ENCODE assay signal across 8 cellular contexts in genomic region chr22:44024288-44024908, GRCh38. TPM values are rescaled to one million over a fixed set of nuclear protein-coding genes. Genes with fewer than 3 reads are reported as not detected.
DNase-seq lines count a peak whose midpoint lies in the region; ATAC-seq and TF ChIP-seq lines count a peak whose summit lies in the region.

A gene with protein sequence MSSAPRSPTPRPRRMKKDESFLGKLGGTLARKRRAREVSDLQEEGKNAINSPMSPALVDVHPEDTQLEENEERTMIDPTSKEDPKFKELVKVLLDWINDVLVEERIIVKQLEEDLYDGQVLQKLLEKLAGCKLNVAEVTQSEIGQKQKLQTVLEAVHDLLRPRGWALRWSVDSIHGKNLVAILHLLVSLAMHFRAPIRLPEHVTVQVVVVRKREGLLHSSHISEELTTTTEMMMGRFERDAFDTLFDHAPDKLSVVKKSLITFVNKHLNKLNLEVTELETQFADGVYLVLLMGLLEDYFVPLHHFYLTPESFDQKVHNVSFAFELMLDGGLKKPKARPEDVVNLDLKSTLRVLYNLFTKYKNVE (plus strand): TSS chr22:44024302. CDS start chr22:44024340, 38 bp downstream.

- POLR2A ChIA-PET in activated CD8-positive, alpha-beta T cell treated with anti-CD3 and anti-CD28 coated beads for 36 hours (lab: Charles Lee): interaction anchor here (0.6 to 1.4 kb wide), 6 partner anchors 8 to 634 kb away, joined by 3 to 6 read pairs (median 4); no protein-coding TSS in a partner anchor

- no peaks in the 10 kb centered on the region for H4K20me1 ChIP-seq in fibroblast of lung (ENCODE audit: control insufficient read depth, extremely low read depth, insufficient read depth, low read length)

- peak within 1 kb of the TSS; percentile 91 for H3K4me2 ChIP-seq in fibroblast of lung (ENCODE audit: extremely low read depth, insufficient read depth, low read length)

- peak within 1 kb of the TSS in 2 of 3 donors; percentile 48 to 87 for H3K27ac Mint-ChIP-seq in CD4-positive, CD25-positive, alpha-beta regulatory T cell
- H3K27ac Mint-ChIP-seq in activated CD8-positive, alpha-beta T cell treated with anti-CD3 and anti-CD28 coated beads for 36 hours: peak within 1 kb of the TSS; percentile 89
- H3K27ac Mint-ChIP-seq in natural killer cell treated with Interleukin-12 subunit alpha and Interleukin-12 subunit beta and Interleukin-15 and Interleukin-18, amount 100 ng/mL, for 72 hours: peak within 1 kb of the TSS; percentile 80 to 93

- peak within 1 kb of the TSS; percentile 87 for H3K27ac ChIP-seq in CD4-positive, CD25-positive, alpha-beta regulatory T cell (ENCODE audit: insufficient read depth, low read length, poor library complexity, severe bottlenecking)
- peak within 1 kb of the TSS; percentile 91 for H3K27ac ChIP-seq in fibroblast of lung (ENCODE audit: insufficient read depth, low read length)
- H3K27ac ChIP-seq in uterus: peak within 1 kb of the TSS; percentile 78 to 85

- no peaks in the 10 kb centered on the region for H3K27me3 Mint-ChIP-seq in CD4-positive, CD25-positive, alpha-beta regulatory T cell
- H3K27me3 Mint-ChIP-seq in activated CD8-positive, alpha-beta T cell treated with anti-CD3 and anti-CD28 coated beads for 36 hours: peaks cover 7% of the 10 kb centered on the region
- peaks cover 0 to 12% of the 10 kb centered on the region in 2 donors for H3K27me3 Mint-ChIP-seq in natural killer cell treated with Interleukin-12 subunit alpha and Interleukin-12 subunit beta and Interleukin-15 and Interleukin-18, amount 100 ng/mL, for 72 hours

- no peaks in the 10 kb centered on the region for H3K9me3 ChIP-seq in CD4-positive, CD25-positive, alpha-beta regulatory T cell (ENCODE audit: control insufficient read depth in 2 of 2, low read length in 2 of 2)
- H3K9me3 ChIP-seq in fibroblast of lung (ENCODE audit: control insufficient read depth, insufficient read depth, low read depth, low read length): no peaks in the 10 kb centered on the region
- H3K9me3 ChIP-seq in uterus: no peaks in the 10 kb centered on the region

- H3K4me3 ChIP-seq in CD4-positive, CD25-positive, alpha-beta regulatory T cell (ENCODE audit: low read depth, low read length): peak within 1 kb of the TSS; percentile 42
- H3K4me3 ChIP-seq in fibroblast of lung (replicated peaks in 1 of 4; ENCODE audit: control extremely low read depth in 1 of 4, insufficient read depth in 1 of 4, low read depth in 3 of 4, low read length in 4 of 4): peak within 1 kb of the TSS; percentile 55 to 67 (median 64)
- H3K4me3 ChIP-seq in uterus: peak within 1 kb of the TSS; percentile 32 to 51

- no peaks in the 10 kb centered on the region for H3K9me3 Mint-ChIP-seq in CD4-positive, CD25-positive, alpha-beta regulatory T cell
- no peaks in the 10 kb centered on the region for H3K9me3 Mint-ChIP-seq in activated CD8-positive, alpha-beta T cell treated with anti-CD3 and anti-CD28 coated beads for 36 hours
- no peaks in the 10 kb centered on the region for H3K9me3 Mint-ChIP-seq in natural killer cell treated with Interleukin-12 subunit alpha and Interleukin-12 subunit beta and Interleukin-15 and Interleukin-18, amount 100 ng/mL, for 72 hours

- intact Hi-C loops in activated CD8-positive, alpha-beta T cell treated with anti-CD3 and anti-CD28 coated beads for 36 hours (cut with micrococcal nuclease): no loop called here
- intact Hi-C loops in uterus (cut with DNase I; ENCODE audit: low total_unique reads): no loop called here

- no peaks in the 10 kb centered on the region for H3K36me3 ChIP-seq in CD4-positive, CD25-positive, alpha-beta regulatory T cell (ENCODE audit: control insufficient read depth, insufficient read depth, low read length)
- H3K36me3 ChIP-seq in fibroblast of lung (ENCODE audit: control insufficient read depth, insufficient read depth, low read length) (no peaks in the 10 kb centered on the region), uterus (no peaks in the 10 kb centered on the region)

- H3K9ac ChIP-seq in fibroblast of lung (ENCODE audit: insufficient read depth, low read length): peak within 1 kb of the TSS; percentile 90

- H3K4me1 ChIP-seq in CD4-positive, CD25-positive, alpha-beta regulatory T cell (ENCODE audit: control insufficient read depth, insufficient read depth, low read length, poor library complexity, severe bottlenecking): peaks cover 36% of the 10 kb centered on the region
- H3K4me1 ChIP-seq in fibroblast of lung (ENCODE audit: control insufficient read depth, extremely low read depth, insufficient read depth, low read length) (peaks cover 8% of the 10 kb centered on the region), uterus (peaks cover 0 to 4% of the 10 kb centered on the region in 2 donors)

- peak; percentile 7 to 8 for ATAC-seq in CD4-positive, CD25-positive, alpha-beta regulatory T cell (ENCODE audit: low read depth in 2 of 2)
- peak; percentile 21 for ATAC-seq in HG02885 (IDR thresholded peaks at IDR 0.05; ENCODE audit: poor library complexity, unreplicated experiment)
- ATAC-seq in activated CD8-positive, alpha-beta T cell treated with anti-CD3 and anti-CD28 coated beads for 36 hours: peak; percentile 24
- ATAC-seq in natural killer cell treated with Interleukin-12 subunit alpha and Interleukin-12 subunit beta and Interleukin-15 and Interleukin-18, amount 100 ng/mL, for 72 hours: peak; percentile 30 to 39
- no peak for ATAC-seq in GM18873 (IDR thresholded peaks at IDR 0.05; ENCODE audit: low FRiP score, unreplicated experiment)

- peaks cover 12% of the 10 kb centered on the region for H3K79me2 ChIP-seq in fibroblast of lung (ENCODE audit: control insufficient read depth, insufficient read depth, low read length)

- peaks cover 4 to 50% (median 24%) of the 10 kb centered on the region in 4 donors for H3K4me1 Mint-ChIP-seq in CD4-positive, CD25-positive, alpha-beta regulatory T cell
- peaks cover 44% of the 10 kb centered on the region for H3K4me1 Mint-ChIP-seq in activated CD8-positive, alpha-beta T cell treated with anti-CD3 and anti-CD28 coated beads for 36 hours (ENCODE audit: low read depth)
- peaks cover 33 to 39% of the 10 kb centered on the region in 2 donors for H3K4me1 Mint-ChIP-seq in natural killer cell treated with Interleukin-12 subunit alpha and Interleukin-12 subunit beta and Interleukin-15 and Interleukin-18, amount 100 ng/mL, for 72 hours (ENCODE audit: low read depth in 2 of 2)

- peak within 1 kb of the TSS; percentile 86 for H2AFZ ChIP-seq in fibroblast of lung (ENCODE audit: low read length)

- H3K27me3 ChIP-seq in CD4-positive, CD25-positive, alpha-beta regulatory T cell (ENCODE audit: control insufficient read depth, insufficient read depth, low read length): no peaks in the 10 kb centered on the region
- no peaks in the 10 kb centered on the region for H3K27me3 ChIP-seq in fibroblast of lung (ENCODE audit: control insufficient read depth, insufficient read depth, low read length)
- no peaks in the 10 kb centered on the region for H3K27me3 ChIP-seq in uterus

- no peak for TF ChIP-seq CTCF in activated CD8-positive, alpha-beta T cell treated with anti-CD3 and anti-CD28 coated beads for 36 hours (IDR thresholded peaks at IDR 0.05)
- no peak for TF ChIP-seq CTCF in fibroblast of lung (conservative IDR thresholded peaks at IDR 0.05 in 1 of 2, IDR thresholded peaks at IDR 0.05 in 1 of 2; ENCODE audit: low read depth in 1 of 2, low read length in 2 of 2)
- TF ChIP-seq CTCF in uterus (IDR thresholded peaks at IDR 0.05): no peak

- no peak for TF ChIP-seq POLR2A in uterus (IDR thresholded peaks at IDR 0.05)

- CTCF ChIA-PET in activated CD8-positive, alpha-beta T cell treated with anti-CD3 and anti-CD28 coated beads for 36 hours (lab: Charles Lee): interaction anchor here (1.9 kb wide), 1 partner anchor 31 kb away, joined by 5 read pairs; no protein-coding TSS in a partner anchor

- no peaks in the 10 kb centered on the region for H3K36me3 Mint-ChIP-seq in CD4-positive, CD25-positive, alpha-beta regulatory T cell
- H3K36me3 Mint-ChIP-seq in activated CD8-positive, alpha-beta T cell treated with anti-CD3 and anti-CD28 coated beads for 36 hours (ENCODE audit: low read depth): peaks cover 33% of the 10 kb centered on the region
- H3K36me3 Mint-ChIP-seq in natural killer cell treated with Interleukin-12 subunit alpha and Interleukin-12 subunit beta and Interleukin-15 and Interleukin-18, amount 100 ng/mL, for 72 hours: no peaks in the 10 kb centered on the region

- DNase-seq in CD4-positive, CD25-positive, alpha-beta regulatory T cell: peak in 1 of 3 donors; percentile 36
- peak; percentile 33 for DNase-seq in activated CD8-positive, alpha-beta T cell treated with anti-CD3 and anti-CD28 coated beads for 36 hours
- DNase-seq in fibroblast of lung (ENCODE audit: low read depth in 2 of 2): no peak
- no peak for DNase-seq in natural killer cell treated with Interleukin-12 subunit alpha and Interleukin-12 subunit beta and Interleukin-15 and Interleukin-18, amount 100 ng/mL, for 72 hours (ENCODE audit: low spot score)
- peak in 1 of 2 donors; percentile 26 for DNase-seq in uterus
- no peak for DNase-seq in Ammon's horn (ENCODE audit: low spot score)

- H3K4me3 Mint-ChIP-seq in CD4-positive, CD25-positive, alpha-beta regulatory T cell: peak within 1 kb of the TSS; percentile 73 to 89 (median 86)
- H3K4me3 Mint-ChIP-seq in activated CD8-positive, alpha-beta T cell treated with anti-CD3 and anti-CD28 coated beads for 36 hours: peak within 1 kb of the TSS; percentile 89
- peak within 1 kb of the TSS; percentile 90 for H3K4me3 Mint-ChIP-seq in natural killer cell treated with Interleukin-12 subunit alpha and Interleukin-12 subunit beta and Interleukin-15 and Interleukin-18, amount 100 ng/mL, for 72 hours

RNA-seq across cellular contexts. Expression of the gene that starts here (rescaled TPM):
- 20.6 TPM for total RNA-seq in CD4-positive, CD25-positive, alpha-beta regulatory T cell
- 10 to 100 TPM in 1 of 4 donors, 1 to 10 TPM in 3; 3.7 to 13.8 (median 5.0) TPM for polyA plus RNA-seq in CD4-positive, CD25-positive, alpha-beta regulatory T cell
- 10 to 100 TPM; 71.0 to 73.1 TPM for total RNA-seq in activated CD8-positive, alpha-beta T cell treated with anti-CD3 and anti-CD28 coated beads for 36 hours
- total RNA-seq in fibroblast of lung: 8.5 and 12.1 TPM in 2 replicates
- polyA plus RNA-seq in fibroblast of lung: 47.3 and 55.2 TPM in 2 replicates
- 55.1 and 57.2 TPM in 2 replicates for polyA plus RNA-seq in fibroblast of lung (2012)
- polyA minus RNA-seq in fibroblast of lung (ENCODE audit: low replicate concordance): 39.5 and 45.1 TPM in 2 replicates
- 10 to 100 TPM; 16.9 to 61.3 TPM for total RNA-seq in natural killer cell treated with Interleukin-12 subunit alpha and Interleukin-12 subunit beta and Interleukin-15 and Interleukin-18, amount 100 ng/mL, for 72 hours
- 10 to 100 TPM; 27.7 to 88.5 (median 41.7) TPM for total RNA-seq in uterus
